Comparison of ENCODE assay signal across 8 cellular contexts in genomic region chr6:97497713-97498331, GRCh38.
DNase-seq lines count a peak whose midpoint lies in the region; ATAC-seq, FAIRE-seq and TF ChIP-seq lines count a peak whose summit lies in the region.

No MANE protein-coding gene starts in this region.

- H3K27ac ChIP-seq in MM.1S (ENCODE audit: low read length) (no peak overlapping the region), gastroesophageal sphincter (no peak overlapping the region), pancreas (no peak overlapping the region), aorta (ENCODE audit: low read depth in 1 of 2, low read length in 2 of 2) (no peak overlapping the region)

- no peaks in the 10 kb centered on the region for H3K36me3 ChIP-seq in MM.1S (replicated peaks; ENCODE audit: insufficient read depth, low read length)
- no peaks in the 10 kb centered on the region for H3K36me3 ChIP-seq in gastroesophageal sphincter
- no peaks in the 10 kb centered on the region for H3K36me3 ChIP-seq in pancreas
- H3K36me3 ChIP-seq in aorta (ENCODE audit: control insufficient read depth in 1 of 2, insufficient read depth in 2 of 2, low read length in 1 of 2) = no peaks in the 10 kb centered on the region

- TF ChIP-seq CTCF in GM12873 (IDR thresholded peaks at IDR 0.05; ENCODE audit: insufficient read depth, low read depth, low read length, missing control alignments) (peak; percentile 86), HFF-Myc (IDR thresholded peaks at IDR 0.05; ENCODE audit: low read depth, low read length, missing control alignments) (peak; percentile 82), MM.1S (IDR thresholded peaks at IDR 0.05; ENCODE audit: low read length) (peak; percentile 87), gastroesophageal sphincter (IDR thresholded peaks at IDR 0.05) (peak; percentile 44 to 76 (median 50)), pancreas (IDR thresholded peaks at IDR 0.05) (peak; percentile 49 to 77 (median 69))

- no peaks in the 10 kb centered on the region for H3K9me3 ChIP-seq in MM.1S (replicated peaks; ENCODE audit: insufficient read depth, low read length)
- no peaks in the 10 kb centered on the region for H3K9me3 ChIP-seq in gastroesophageal sphincter
- no peaks in the 10 kb centered on the region for H3K9me3 ChIP-seq in pancreas
- H3K9me3 ChIP-seq in aorta (ENCODE audit: control insufficient read depth, low read length) = no peaks in the 10 kb centered on the region

- H3F3A ChIP-seq in MM.1S (ENCODE audit: insufficient read depth, low read length) = no peaks in the 10 kb centered on the region

- H3K4me2 ChIP-seq in MM.1S (ENCODE audit: low read depth, low read length) = no peak overlapping the region

- no peaks in the 10 kb centered on the region for H4K20me1 ChIP-seq in MM.1S (ENCODE audit: insufficient read depth, low read length)

- H2AFZ ChIP-seq in MM.1S (ENCODE audit: low read length) = 0 out of 2 replicates have a peak overlapping the region, but pooled peaks have one; percentile 37

- no peaks in the 10 kb centered on the region for H3K4me1 ChIP-seq in MM.1S (ENCODE audit: low read length)
- H3K4me1 ChIP-seq in gastroesophageal sphincter = no peaks in the 10 kb centered on the region
- H3K4me1 ChIP-seq in pancreas = no peaks in the 10 kb centered on the region
- H3K4me1 ChIP-seq in aorta (ENCODE audit: control insufficient read depth in 1 of 2, insufficient read depth in 2 of 2, low read length in 2 of 2) = no peaks in the 10 kb centered on the region

- H3K9ac ChIP-seq in MM.1S (ENCODE audit: low read length) = no peak overlapping the region

- WGBS in gastroesophageal sphincter (ENCODE audit: low coverage in 1 of 2), 2 donors = 31 to 33% methylated on average over 4 of the region's 4 CpGs
- 30 to 31% methylated on average over 4 of the region's 4 CpGs for WGBS in pancreas, 2 donors
- 32 to 33% methylated on average over 4 of the region's 4 CpGs for WGBS in aorta, 2 donors

- FAIRE-seq in pancreas (lab: Jason Lieb, UNC) = peak; percentile 57

- TF ChIP-seq EP300 in gastroesophageal sphincter (IDR thresholded peaks at IDR 0.05) = no peak

- ATAC-seq in gastroesophageal sphincter = peak; percentile 74
- peak; percentile 80 to 98 (median 96) for ATAC-seq in pancreas
- ATAC-seq in aorta (ENCODE audit: low FRiP score) = peak; percentile 75

- intact Hi-C loops in pancreas (cut with DNase I) = loop anchor here in 1 of 3 donors (10.0 kb wide), 2 partner anchors 1347 to 1617 kb away; no protein-coding TSS in a partner anchor
- intact Hi-C loops in aorta (cut with DNase I) = loop anchor here (10.0 kb wide), 1 partner anchor 1347 kb away; no protein-coding TSS in a partner anchor

- TF ChIP-seq POLR2A in gastroesophageal sphincter (IDR thresholded peaks at IDR 0.05) = no peak

- no peaks in the 10 kb centered on the region for H3K79me2 ChIP-seq in MM.1S (ENCODE audit: low read length)

- peak; percentile 36 for DNase-seq in HFF-Myc (ENCODE audit: extremely low read depth, low read depth)
- peak; percentile 76 for DNase-seq in MM.1S
- peak; percentile 62 to 64 for DNase-seq in SHP77 (lab: John Stamatoyannopoulos, UW)
- peak; percentile 16 for DNase-seq in activated effector memory CD4-positive, alpha-beta T cell treated with Interleukin-2 at 50 U/mL for 16 hours
- DNase-seq in pancreas = peak; percentile 31 to 72 (median 54)
- peak; percentile 58 to 79 for DNase-seq in aorta

- H3K4me3 ChIP-seq in HFF-Myc (replicated peaks; ENCODE audit: low read depth, low read length) = no peak overlapping the region
- no peak overlapping the region for H3K4me3 ChIP-seq in MM.1S (ENCODE audit: low read length)
- no peak overlapping the region for H3K4me3 ChIP-seq in gastroesophageal sphincter
- H3K4me3 ChIP-seq in pancreas = no peak overlapping the region
- H3K4me3 ChIP-seq in aorta (ENCODE audit: low read length in 2 of 2) = no peak overlapping the region

- H3K27me3 ChIP-seq in MM.1S (replicated peaks; ENCODE audit: insufficient read depth, low read length) (no peaks in the 10 kb centered on the region), gastroesophageal sphincter (peaks cover 5% of the 10 kb centered on the region), pancreas (peaks cover 0 to 5% (median 0%) of the 10 kb centered on the region in 4 donors), aorta (ENCODE audit: control insufficient read depth in 1 of 2, insufficient read depth in 2 of 2, low read length in 1 of 2) (no peaks in the 10 kb centered on the region)

- no peaks in the 10 kb centered on the region for H3K9me2 ChIP-seq in MM.1S (replicated peaks; ENCODE audit: insufficient read depth, low read length)

Comparison
In these comparisons a context has a peak if more than half of its experiments do, and no peak if none do; other contexts are left out.
1. DNase-seq: peak in every context shown above with its lines; median percentile 76 in MM.1S; 68 in aorta; 63 in SHP77; 54 in pancreas; 36 in HFF-Myc; 16 in activated effector memory CD4-positive, alpha-beta T cell treated with Interleukin-2 at 50 U/mL for 16 hours.